In the genomic region with DNA sequence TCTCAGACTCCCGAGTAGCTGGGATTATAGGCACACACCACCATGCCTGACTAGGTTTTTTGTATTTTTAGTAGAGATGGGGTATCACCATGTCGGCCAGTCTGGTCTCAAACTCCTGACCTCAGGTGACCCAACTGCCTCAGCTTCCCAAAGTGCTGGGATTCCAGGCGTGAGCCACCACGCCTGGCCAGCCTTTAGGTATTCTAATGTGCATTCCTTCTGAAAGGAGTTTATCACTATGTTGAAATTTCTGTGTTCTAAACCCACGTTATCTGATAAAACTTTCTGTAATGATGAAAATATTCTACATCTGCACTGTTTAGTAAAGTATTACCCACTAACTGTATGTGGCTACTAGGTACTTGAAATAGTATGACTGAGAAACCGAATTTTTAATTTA, we compare ENCODE assay signal across 22 cellular contexts.
"Had no signal": no experiment of that assay in that cellular context is flagged by ENCODE, and none has a peak within 500 bp of the region (broad histone marks: within the 10 kb centered on the region; RNA-seq: fewer than 3 reads in every experiment).

No MANE protein-coding gene starts in this region.

- H3K27ac ChIP-seq: colonic mucosa, epithelial cell of prostate, esophagus squamous epithelium, gastrocnemius medialis, heart right ventricle, left lung, lower lobe of right lung had no signal

- H3K27me3 ChIP-seq: colonic mucosa, esophagus squamous epithelium, gastrocnemius medialis, left lung had no signal

- H3K4me1 ChIP-seq: colonic mucosa, esophagus squamous epithelium, gastrocnemius medialis, heart right ventricle, left lung, lower lobe of right lung had no signal

- DNase-seq: colonic mucosa; cortex of kidney; effector CD8-positive, alpha-beta T cell; effector memory CD8-positive, alpha-beta T cell; endodermal cell; erythroblast; esophagus squamous epithelium; foreskin fibroblast; foreskin melanocyte; gastrocnemius medialis; glutamatergic neuron; head of caudate nucleus; heart right ventricle; hippocampal formation; left cardiac atrium; left lung; left ventricle myocardium superior; lower lobe of right lung; mesenchymal stem cell; mucosa of descending colon; naive B cell had no signal

- H3K9me3 ChIP-seq: colonic mucosa, esophagus squamous epithelium, gastrocnemius medialis, heart right ventricle, left lung, lower lobe of right lung, mucosa of descending colon had no signal

- H3K36me3 ChIP-seq: colonic mucosa, esophagus squamous epithelium, gastrocnemius medialis, heart right ventricle, left lung, lower lobe of right lung had no signal

- H3K4me3 ChIP-seq: colonic mucosa, esophagus squamous epithelium, gastrocnemius medialis, heart right ventricle, left lung, lower lobe of right lung, mucosa of descending colon had no signal
